17 cellular contexts compared by ENCODE assay signal in genomic region chr2:11824901-11825592, GRCh38.
DNase-seq lines count a peak whose midpoint lies in the region; ATAC-seq and TF ChIP-seq lines count a peak whose summit lies in the region.
"Had no signal": no experiment of that assay in that cellular context is flagged by ENCODE, and none has a peak within 500 bp of the region (broad histone marks: within the 10 kb centered on the region; RNA-seq: fewer than 3 reads in every experiment).

No MANE protein-coding gene starts in this region.

- H3K9me3 Mint-ChIP-seq in GM23338: no peaks in the 10 kb centered on the region
- no peaks in the 10 kb centered on the region for H3K9me3 Mint-ChIP-seq in activated CD4-positive, alpha-beta T cell treated with anti-CD3 and anti-CD28 coated beads, Interleukin-2, amount 10 ng/mL, durations not matched to agents 24 days and 14 days
- H3K9me3 Mint-ChIP-seq: CD8-positive, alpha-beta memory T cell had no signal

- H3K79me2 ChIP-seq in GM23338 (replicated peaks; ENCODE audit: insufficient read depth) (no peaks in the 10 kb centered on the region), parathyroid adenoma (no peaks in the 10 kb centered on the region)

- H3K27ac Mint-ChIP-seq in GM23338: peak overlapping the region; percentile 43; the same call in 1 of the 2 replicates
- H3K27ac Mint-ChIP-seq in activated CD4-positive, alpha-beta T cell treated with anti-CD3 and anti-CD28 coated beads, Interleukin-2, amount 10 ng/mL, durations not matched to agents 24 days and 14 days: no peak overlapping the region

- H3K36me3 Mint-ChIP-seq in GM23338 (ENCODE audit: low read depth): peaks cover 19% of the 10 kb centered on the region; the same call in 2 of the 3 replicates
- H3K36me3 Mint-ChIP-seq in activated CD4-positive, alpha-beta T cell treated with anti-CD3 and anti-CD28 coated beads, Interleukin-2, amount 10 ng/mL, durations not matched to agents 24 days and 14 days (ENCODE audit: low read depth): peaks cover 62% of the 10 kb centered on the region

- H3K9ac ChIP-seq in parathyroid adenoma: no peak overlapping the region

- peaks cover 19% of the 10 kb centered on the region for H3K4me1 Mint-ChIP-seq in GM23338
- peaks cover 22% of the 10 kb centered on the region for H3K4me1 Mint-ChIP-seq in activated CD4-positive, alpha-beta T cell treated with anti-CD3 and anti-CD28 coated beads, Interleukin-2, amount 10 ng/mL, durations not matched to agents 24 days and 14 days

- no peaks in the 10 kb centered on the region for H4K20me1 ChIP-seq in GM23338 (replicated peaks; ENCODE audit: insufficient read depth)

- no peaks in the 10 kb centered on the region; the same call in 1 of the 2 replicates for H3K9me2 ChIP-seq in GM23338 (ENCODE audit: insufficient read depth)

- intact Hi-C loops in left ventricle myocardium superior (cut with micrococcal nuclease): loop anchor here (5.0 kb wide), 1 partner anchor 1182 kb away; no protein-coding TSS in a partner anchor
- intact Hi-C loops in activated CD4-positive, alpha-beta T cell treated with anti-CD3 and anti-CD28 coated beads, Interleukin-2, amount 10 ng/mL, durations not matched to agents 24 days and 14 days (cut with micrococcal nuclease): loop anchor here (10.0 kb wide), 1 partner anchor 1110 kb away; no protein-coding TSS in a partner anchor

- H3K27me3 ChIP-seq in GM23338 (ENCODE audit: insufficient read depth): no peaks in the 10 kb centered on the region
- no peaks in the 10 kb centered on the region for H3K27me3 ChIP-seq in parathyroid adenoma (ENCODE audit: control insufficient read depth, insufficient read depth, low read length)
- H3K27me3 ChIP-seq: BE2C had no signal

- H2AFZ ChIP-seq in GM23338 (no peak overlapping the region), parathyroid adenoma (no peak overlapping the region)
- H2AFZ ChIP-seq: PC-9 had no signal

- H3K4me2 ChIP-seq in GM23338 (no peak overlapping the region), parathyroid adenoma (ENCODE audit: low read length) (peak overlapping the region; percentile 30)
- H3K4me2 ChIP-seq: PC-9 had no signal

- H3K4me1 ChIP-seq in GM23338 (ENCODE audit: insufficient read depth): peaks cover 9% of the 10 kb centered on the region
- peaks cover 22% of the 10 kb centered on the region for H3K4me1 ChIP-seq in parathyroid adenoma

- peaks cover 3% of the 10 kb centered on the region for H3K27me3 Mint-ChIP-seq in GM23338 (ENCODE audit: insufficient read depth, low read depth, poor library complexity)
- H3K27me3 Mint-ChIP-seq in activated CD4-positive, alpha-beta T cell treated with anti-CD3 and anti-CD28 coated beads, Interleukin-2, amount 10 ng/mL, durations not matched to agents 24 days and 14 days: no peaks in the 10 kb centered on the region
- H3K27me3 Mint-ChIP-seq: CD8-positive, alpha-beta memory T cell had no signal

- H3K4me3 ChIP-seq in GM23338: no peak overlapping the region
- H3K4me3 ChIP-seq in parathyroid adenoma (ENCODE audit: low read depth, low read length): no peak overlapping the region
- H3K4me3 ChIP-seq: PC-9 had no signal

- no peak for DNase-seq in GM23338 (ENCODE audit: low spot score)
- DNase-seq in astrocyte of the hippocampus (ENCODE audit: low read depth, low spot score): peak; percentile 27
- DNase-seq in left ventricle myocardium superior: no peak
- no peak for DNase-seq in NCI-H69 (lab: John Stamatoyannopoulos, UW)
- no peak for DNase-seq in NCI-H187 (lab: John Stamatoyannopoulos, UW)
- DNase-seq in activated CD4-positive, alpha-beta T cell treated with anti-CD3 and anti-CD28 coated beads, Interleukin-2, amount 10 ng/mL, durations not matched to agents 24 days and 14 days: no peak
- DNase-seq: BE2C; CD8-positive, alpha-beta memory T cell; KBM-7; NCI-H1048; NCI-H146; NCI-H2107; NCI-H446; NCI-H774; PC-9; SHP77 had no signal

- no peak overlapping the region for H3K4me3 Mint-ChIP-seq in GM23338
- H3K4me3 Mint-ChIP-seq in activated CD4-positive, alpha-beta T cell treated with anti-CD3 and anti-CD28 coated beads, Interleukin-2, amount 10 ng/mL, durations not matched to agents 24 days and 14 days: no peak overlapping the region

- no peaks in the 10 kb centered on the region for H3K9me3 ChIP-seq in parathyroid adenoma (ENCODE audit: control insufficient read depth, low read length)
- H3K9me3 ChIP-seq: BE2C had no signal

- H3K36me3 ChIP-seq in GM23338 (ENCODE audit: insufficient read depth) (no peaks in the 10 kb centered on the region; the same call in 1 of the 2 replicates), parathyroid adenoma (ENCODE audit: control insufficient read depth, insufficient read depth, low read length) (no peaks in the 10 kb centered on the region)

- no peak for TF ChIP-seq CTCF in GM23338 (conservative IDR thresholded peaks at IDR 0.05; ENCODE audit: low read depth in 2 of 2)
- TF ChIP-seq CTCF in parathyroid adenoma (IDR thresholded peaks at IDR 0.05): no peak

- no peak overlapping the region for H3K27ac ChIP-seq in GM23338 (ENCODE audit: low read depth)
- peak overlapping the region; percentile 46 for H3K27ac ChIP-seq in parathyroid adenoma
- H3K27ac ChIP-seq: PC-9 had no signal

- ATAC-seq in GM23338: no peak
- peak; percentile 45 for ATAC-seq in left ventricle myocardium superior

- H3F3A ChIP-seq in GM23338 (replicated peaks; ENCODE audit: low read depth): peaks cover 5% of the 10 kb centered on the region; the same call in 1 of the 2 replicates

TF ChIP-seq in GM23338, 12 proteins besides CTCF, POLR2A, EP300 and RAD21 (continues in another document):
- no peak for TF ChIP-seq ZNF114 (CRISPR knock-in tag; IDR thresholded peaks at IDR 0.05)
- TF ChIP-seq EZH2phosphoT487 (IDR thresholded peaks at IDR 0.05; ENCODE audit: unreplicated experiment): no peak
- TF ChIP-seq ZNF331 (CRISPR knock-in tag; IDR thresholded peaks at IDR 0.05; ENCODE audit: low read depth): no peak
- TF ChIP-seq JUNB (IDR thresholded peaks at IDR 0.05; ENCODE audit: unreplicated experiment): no peak
- no peak for TF ChIP-seq POLR2AphosphoS5 (IDR thresholded peaks at IDR 0.05; ENCODE audit: low read depth)
- TF ChIP-seq CREB1 (CRISPR knock-in tag; IDR thresholded peaks at IDR 0.05; ENCODE audit: low read depth): no peak
- no peak for TF ChIP-seq ETS1 (IDR thresholded peaks at IDR 0.05)
- TF ChIP-seq NANOG (IDR thresholded peaks at IDR 0.05; ENCODE audit: borderline replicate concordance): no peak
- TF ChIP-seq REST (IDR thresholded peaks at IDR 0.05; ENCODE audit: unreplicated experiment): no peak
- TF ChIP-seq STAT1 (IDR thresholded peaks at IDR 0.05; ENCODE audit: unreplicated experiment): no peak
- no peak for TF ChIP-seq EZH2 (IDR thresholded peaks at IDR 0.05; ENCODE audit: low read depth, unreplicated experiment)
